ENCODE assay signal across 22 cellular contexts in genomic region chr6:43748765-43749164, GRCh38.
"Had no signal": no experiment of that assay in that cellular context is flagged by ENCODE, and none has a peak within 500 bp of the region (broad histone marks: within the 10 kb centered on the region; RNA-seq: fewer than 3 reads in every experiment).

No MANE protein-coding gene starts in this region.

- H3K27ac Mint-ChIP-seq: memory B cell, mesothelial cell of epicardium, natural killer cell, neural progenitor cell had no signal

- H3K4me1 Mint-ChIP-seq: memory B cell, natural killer cell had no signal

- H3K4me2 ChIP-seq: hepatocyte, neural progenitor cell, smooth muscle cell had no signal

- H3K79me2 ChIP-seq: hepatocyte had no signal

- H3K27me3 ChIP-seq: colonic mucosa, foreskin keratinocyte, hepatocyte, neural progenitor cell, ovary, right atrium auricular region, suprapubic skin, thyroid gland, upper lobe of left lung had no signal

- H3K4me3 ChIP-seq: colonic mucosa, hepatocyte, left ventricle myocardium inferior, lower lobe of right lung, neural progenitor cell, ovary, right atrium auricular region, smooth muscle cell, suprapubic skin, thyroid gland, upper lobe of left lung had no signal

- H3K4me3 Mint-ChIP-seq: memory B cell, mesothelial cell of epicardium, natural killer cell had no signal

- H3K36me3 ChIP-seq: colonic mucosa, left ventricle myocardium inferior, lower lobe of right lung, neural progenitor cell, ovary, right atrium auricular region, suprapubic skin, thyroid gland, upper lobe of left lung had no signal

- H2AFZ ChIP-seq: hepatocyte, neural progenitor cell had no signal

- H3K4me1 ChIP-seq: colonic mucosa, foreskin keratinocyte, left ventricle myocardium inferior, lower lobe of right lung, right atrium auricular region, suprapubic skin, thyroid gland had no signal

- H3K9me3 ChIP-seq: colonic mucosa, left ventricle myocardium inferior, lower lobe of right lung, ovary, right atrium auricular region, suprapubic skin, thyroid gland, upper lobe of left lung had no signal

- H3K36me3 Mint-ChIP-seq: memory B cell, mesothelial cell of epicardium, natural killer cell, neural progenitor cell had no signal

- H3K9me3 Mint-ChIP-seq: memory B cell, natural killer cell, neural progenitor cell had no signal

- H3K9ac ChIP-seq: neural progenitor cell had no signal

- ATAC-seq: foreskin keratinocyte; left cardiac atrium; lower lobe of right lung; natural killer cell; stimulated activated naive CD8-positive, alpha-beta T cell treated with anti-CD3 and anti-CD28 coated beads, Interleukin-15, Interleukin-2, amounts not matched to agents 100 U/mL and 50 U/mL, for 24 hours had no signal

- H3K27ac ChIP-seq: colonic mucosa, foreskin keratinocyte, hepatocyte, left ventricle myocardium inferior, lower lobe of right lung, neural progenitor cell, ovary, right atrium auricular region, suprapubic skin, thyroid gland, upper lobe of left lung had no signal

- DNase-seq: colonic mucosa; dermis blood vessel endothelial cell; erythroblast; foreskin keratinocyte; kidney; left cardiac atrium; left ventricle myocardium inferior; lower lobe of right lung; natural killer cell; nucleus accumbens; ovary; stimulated activated CD4-positive, alpha-beta T cell treated with anti-CD3 and anti-CD28 coated beads, Interleukin-2, amount 100 ng/mL, for 48 hours; stimulated activated naive CD8-positive, alpha-beta T cell treated with anti-CD3 and anti-CD28 coated beads, Interleukin-15, Interleukin-2, amounts not matched to agents 100 U/mL and 50 U/mL, for 24 hours; thyroid gland had no signal
